In genomic region chr7:44881610-44882009, GRCh38 we compare ENCODE assay signal across 8 cellular contexts. TPM values are rescaled to one million over a fixed set of nuclear protein-coding genes. Genes with fewer than 3 reads are reported as not detected.
DNase-seq lines count a peak whose midpoint lies in the region; ATAC-seq and TF ChIP-seq lines count a peak whose summit lies in the region.

No MANE protein-coding gene starts in this region.

- peaks cover 5 to 35% (median 6%) of the 10 kb centered on the region in 3 donors for H3K36me3 Mint-ChIP-seq in CD8-positive, alpha-beta memory T cell

- TF ChIP-seq CTCF in astrocyte of the cerebellum (IDR thresholded peaks at IDR 0.05; ENCODE audit: low read depth, low read length, missing control alignments) (no peak), thyroid gland (IDR thresholded peaks at IDR 0.05) (no peak)

- peaks cover 0 to 7% of the 10 kb centered on the region in 2 donors for H3K27me3 Mint-ChIP-seq in CD8-positive, alpha-beta memory T cell

- peak overlapping the region in 7 of 8 donors; percentile 17 to 92 (median 81) for H3K27ac Mint-ChIP-seq in CD8-positive, alpha-beta memory T cell

- POLR2A ChIA-PET in CD8-positive, alpha-beta memory T cell (lab: Charles Lee): interaction anchor here (0.6 to 1.8 kb wide), 3 partner anchors 12 to 79 kb away, joined by 3 to 5 read pairs (median 4); partner anchors contain the start of gene H2AZ2

- in situ Hi-C loops in astrocyte of the cerebellum (cut with HindIII; ENCODE audit: low sequenced_read_pairs): no loop called here

- peaks cover 3 to 14% (median 8%) of the 10 kb centered on the region in 5 donors for H3K9me3 Mint-ChIP-seq in CD8-positive, alpha-beta memory T cell

- intact Hi-C loops in thyroid gland (cut with DNase I): loop anchor here (10.0 kb wide), 1 partner anchor 113 kb away; no protein-coding TSS in a partner anchor

- peak overlapping the region; percentile 18 for H3K4me3 ChIP-seq in CD8-positive, alpha-beta memory T cell (ENCODE audit: low read length)
- H3K4me3 ChIP-seq in astrocyte of the cerebellum (ENCODE audit: low read depth, low read length) (peak overlapping the region; percentile 60), thyroid gland (replicated peaks in 1 of 3) (peak overlapping the region in 1 of 3 donors; percentile 4)

- no peak for DNase-seq in CD8-positive, alpha-beta memory T cell
- DNase-seq in Kasumi-1 (lab: John Stamatoyannopoulos, UW): peak; percentile 86 to 92
- peak; percentile 75 for DNase-seq in astrocyte of the cerebellum (ENCODE audit: low read depth)
- peak; percentile 72 for DNase-seq in myocyte (ENCODE audit: low read depth)
- DNase-seq in NCI-H446 (lab: John Stamatoyannopoulos, UW): no peak
- DNase-seq in thyroid gland: no peak
- no peak for DNase-seq in mucosa of gallbladder (ENCODE audit: low spot score)

- peak overlapping the region in 6 of 7 donors; percentile 18 to 79 (median 56) for H3K4me3 Mint-ChIP-seq in CD8-positive, alpha-beta memory T cell

- CTCF ChIA-PET in CD8-positive, alpha-beta memory T cell (lab: Charles Lee): interaction anchor here (0.8 to 3.1 kb wide), 9 partner anchors 10 to 254 kb away, joined by 3 to 12 read pairs (median 4); partner anchors contain the start of gene TBRG4

- peak overlapping the region; percentile 22 for H3K27ac ChIP-seq in CD8-positive, alpha-beta memory T cell (ENCODE audit: low read depth, low read length)
- H3K27ac ChIP-seq in thyroid gland: no peak overlapping the region

- peaks cover 7% of the 10 kb centered on the region for H3K9me3 ChIP-seq in CD8-positive, alpha-beta memory T cell (ENCODE audit: low read length)
- no peaks in the 10 kb centered on the region for H3K9me3 ChIP-seq in thyroid gland

- peaks cover 51 to 82% (median 80%) of the 10 kb centered on the region in 3 donors for H3K4me1 Mint-ChIP-seq in CD8-positive, alpha-beta memory T cell

- H3K27me3 ChIP-seq in CD8-positive, alpha-beta memory T cell (ENCODE audit: insufficient read depth, low read length, poor library complexity, severe bottlenecking): no peaks in the 10 kb centered on the region
- H3K27me3 ChIP-seq in thyroid gland: no peaks in the 10 kb centered on the region

- no peak for TF ChIP-seq POLR2A in thyroid gland (IDR thresholded peaks at IDR 0.05)

- no peaks in the 10 kb centered on the region for H3K36me3 ChIP-seq in CD8-positive, alpha-beta memory T cell (ENCODE audit: insufficient read depth, low read length)
- no peaks in the 10 kb centered on the region for H3K36me3 ChIP-seq in thyroid gland

- peaks cover 48% of the 10 kb centered on the region for H3K4me1 ChIP-seq in CD8-positive, alpha-beta memory T cell (ENCODE audit: insufficient read depth, low read length)
- H3K4me1 ChIP-seq in thyroid gland: peaks cover 51 to 60% of the 10 kb centered on the region in 2 donors

- no peak for ATAC-seq in HG02970 (IDR thresholded peaks at IDR 0.05; ENCODE audit: low FRiP score, unreplicated experiment)

RNA-seq across cellular contexts. Expression of gene PURB, which starts 3.7 kb away (rescaled TPM):
- 10 to 100 TPM; 45.0 to 45.1 TPM for total RNA-seq in CD8-positive, alpha-beta memory T cell
- polyA plus RNA-seq in CD8-positive, alpha-beta memory T cell: 3.2 TPM
- total RNA-seq in myocyte: 66.2 and 101 TPM in 2 replicates
- polyA plus RNA-seq in myocyte (2012): 30.7 TPM
- total RNA-seq in thyroid gland: 10 to 100 TPM; 25.6 to 47.4 (median 31.5) TPM
- 21.9 TPM for total RNA-seq in mucosa of gallbladder

RNA-seq across cellular contexts. Expression of gene H2AZ2, which starts 33.7 kb away (rescaled TPM):
- total RNA-seq in CD8-positive, alpha-beta memory T cell: 100 to 1,000 TPM; 243 to 244 TPM
- polyA plus RNA-seq in CD8-positive, alpha-beta memory T cell: 273 TPM
- total RNA-seq in myocyte: 232 and 296 TPM in 2 replicates
- 163 TPM for polyA plus RNA-seq in myocyte (2012)
- total RNA-seq in thyroid gland: 100 to 1,000 TPM; 126 to 198 (median 144) TPM
- total RNA-seq in mucosa of gallbladder: 157 TPM

Comparison
In these comparisons a context has a peak if more than half of its experiments do, and no peak if none do; other contexts are left out.
1. DNase-seq: peak in Kasumi-1 (2 of 2), astrocyte of the cerebellum (single experiment) and myocyte (single experiment); none in CD8-positive, alpha-beta memory T cell (0 of 5), NCI-H446 (0 of 2), thyroid gland (0 of 2) and mucosa of gallbladder (single experiment).